ENCODE assay signal across 28 cellular contexts in genomic region chr3:134323966-134324962, GRCh38. TPM values are rescaled to one million over a fixed set of nuclear protein-coding genes. Genes with fewer than 3 reads are reported as not detected.
DNase-seq lines count a peak whose midpoint lies in the region; ATAC-seq, FAIRE-seq and TF ChIP-seq lines count a peak whose summit lies in the region.
"Had no signal": no experiment of that assay in that cellular context is flagged by ENCODE, and none has a peak within 500 bp of the region (broad histone marks: within the 10 kb centered on the region; RNA-seq: fewer than 3 reads in every experiment).

No MANE protein-coding gene starts in this region.

- H3K27me3 ChIP-seq in Caco-2 (replicated peaks; ENCODE audit: control insufficient read depth, insufficient read depth, low read length) (no peaks in the 10 kb centered on the region), PC-9 (ENCODE audit: insufficient read depth, low read depth) (no peaks in the 10 kb centered on the region), Karpas-422 (ENCODE audit: low read length) (no peaks in the 10 kb centered on the region), upper lobe of left lung (no peaks in the 10 kb centered on the region)
- H3K27me3 ChIP-seq: esophagus muscularis mucosa, heart right ventricle, thyroid gland had no signal

- CTCF ChIA-PET in Caco-2 (lab: Charles Lee): no interaction called here
- CTCF ChIA-PET in PC-9 (lab: Charles Lee): no interaction called here

- H2AFZ ChIP-seq in PC-9 (no peak overlapping the region), Karpas-422 (ENCODE audit: low read length) (no peak overlapping the region)

- no peaks in the 10 kb centered on the region for H3K27me3 Mint-ChIP-seq in Caco-2 (ENCODE audit: insufficient read depth, unreplicated experiment)

- H3F3A ChIP-seq in PC-9 (ENCODE audit: insufficient read depth, low read depth): peaks cover 64% of the 10 kb centered on the region

- POLR2A ChIA-PET in Caco-2 (lab: Charles Lee): no interaction called here
- POLR2A ChIA-PET in PC-9 (lab: Charles Lee; ENCODE audit: unreplicated experiment): interaction anchor here (0.5 kb wide), 2 partner anchors 9 to 13 kb away, joined by 7 to 15 read pairs; no protein-coding TSS in a partner anchor

- peak overlapping the region; percentile 69 for H3K4me2 ChIP-seq in PC-9
- no peak overlapping the region for H3K4me2 ChIP-seq in Karpas-422 (ENCODE audit: low read depth, low read length, poor library complexity, severe bottlenecking)

- H3K9me2 ChIP-seq in PC-9 (ENCODE audit: insufficient read depth): no peaks in the 10 kb centered on the region
- H3K9me2 ChIP-seq in Karpas-422 (replicated peaks; ENCODE audit: insufficient read depth, low read length): no peaks in the 10 kb centered on the region

- no peak for ATAC-seq in upper lobe of left lung (ENCODE audit: low FRiP score in 2 of 2)
- ATAC-seq: activated CD4-positive, alpha-beta T cell treated with anti-CD3 and anti-CD28 coated beads for 36 hours; activated T-cell treated with anti-CD3 and anti-CD28 coated beads, Interleukin-2, amount 50 U/mL, for 72 hours; heart right ventricle; SK-N-SH treated with all-trans-retinoic acid at 6 μM for 48 hours; stimulated activated naive CD8-positive, alpha-beta T cell treated with anti-CD3 and anti-CD28 coated beads, Interleukin-15, amount 100 ng/mL, for 72 hours had no signal

- TF ChIP-seq CTCF in Caco-2 (IDR thresholded peaks at IDR 0.05; ENCODE audit: insufficient read depth in 1 of 2, low read depth in 1 of 2, low read length in 1 of 2, severe bottlenecking in 1 of 2, unreplicated experiment in 1 of 2) (no peak), PC-9 (conservative IDR thresholded peaks at IDR 0.05) (no peak), upper lobe of left lung (IDR thresholded peaks at IDR 0.05) (no peak)

- H3K9me3 ChIP-seq in Caco-2 (no peaks in the 10 kb centered on the region), PC-9 (ENCODE audit: insufficient read depth, low read depth) (no peaks in the 10 kb centered on the region), Karpas-422 (ENCODE audit: low read length) (no peaks in the 10 kb centered on the region), upper lobe of left lung (no peaks in the 10 kb centered on the region)
- H3K9me3 ChIP-seq: esophagus muscularis mucosa, heart right ventricle, neutrophil, prostate gland, thyroid gland had no signal

- peak in 1 of 2 experiments; percentile 26 for DNase-seq in Caco-2
- DNase-seq in PC-9: peak in 1 of 2 experiments; percentile 66
- no peak for DNase-seq in epithelial cell of prostate (ENCODE audit: low read depth, low spot score)
- DNase-seq in posterior vena cava (ENCODE audit: low spot score): peak; percentile 57
- no peak for DNase-seq in HTR-8/SVneo (ENCODE audit: insufficient read length, low spot score)
- no peak for DNase-seq in stimulated activated CD4-positive, alpha-beta T cell treated with anti-CD3 and anti-CD28 coated beads, Interleukin-4, amount 100 ng/mL, for 4 hours
- DNase-seq in Karpas-422: no peak
- no peak for DNase-seq in upper lobe of left lung
- DNase-seq: activated CD4-positive, alpha-beta T cell treated with anti-CD3 and anti-CD28 coated beads for 36 hours; activated naive CD4-positive, alpha-beta T cell treated with anti-CD3 and anti-CD28 coated beads, Interleukin-2, amount 10 ng/mL, durations not matched to agents 7 days and 5 days; activated T-cell treated with anti-CD3 and anti-CD28 coated beads, Interleukin-2, amount 50 U/mL, for 72 hours; DMS53; foreskin melanocyte; GF-D8; H7; heart right ventricle; NCI-H1436; NCI-H446; NCI-H82; stimulated activated naive CD8-positive, alpha-beta T cell treated with anti-CD3 and anti-CD28 coated beads, Interleukin-15, amount 100 ng/mL, for 72 hours; thyroid gland had no signal

- H3K36me3 Mint-ChIP-seq in Caco-2 (ENCODE audit: insufficient read depth, unreplicated experiment): peaks cover 9% of the 10 kb centered on the region
- H3K36me3 Mint-ChIP-seq: activated naive CD4-positive, alpha-beta T cell treated with anti-CD3 and anti-CD28 coated beads, Interleukin-2, amount 10 ng/mL, durations not matched to agents 7 days and 5 days had no signal

- intact Hi-C loops in Caco-2 (cut with micrococcal nuclease; ENCODE audit: unreplicated experiment): no loop called here
- intact Hi-C loops in PC-9 (cut with micrococcal nuclease; ENCODE audit: unreplicated experiment): no loop called here
- intact Hi-C loops in posterior vena cava (cut with DNase I): no loop called here

- BruUV-seq in Caco-2 (replicated peaks; lab: Mats Ljungman, UMichigan) (no TSS peak), PC-9 (replicated peaks; lab: Mats Ljungman, UMichigan) (no TSS peak)

- H3K27ac Mint-ChIP-seq in Caco-2 (ENCODE audit: unreplicated experiment): peak overlapping the region; percentile 95
- H3K27ac Mint-ChIP-seq: activated CD4-positive, alpha-beta T cell treated with anti-CD3 and anti-CD28 coated beads for 36 hours; activated naive CD4-positive, alpha-beta T cell treated with anti-CD3 and anti-CD28 coated beads, Interleukin-2, amount 10 ng/mL, durations not matched to agents 7 days and 5 days; activated T-cell treated with anti-CD3 and anti-CD28 coated beads, Interleukin-2, amount 50 U/mL, for 72 hours had no signal

- 82 to 93% methylated on average over 10 of the region's 10 CpGs for WGBS in upper lobe of left lung, 2 donors

- H3K4me3 ChIP-seq in Caco-2 (ENCODE audit: low read depth, low read length) (no peak overlapping the region), PC-9 (no peak overlapping the region), Karpas-422 (ENCODE audit: low read length) (no peak overlapping the region), upper lobe of left lung (no peak overlapping the region)
- H3K4me3 ChIP-seq: coronary artery, esophagus muscularis mucosa, heart right ventricle, lung, prostate gland, thyroid gland had no signal

- H3K9me3 Mint-ChIP-seq in Caco-2 (ENCODE audit: unreplicated experiment): no peaks in the 10 kb centered on the region
- H3K9me3 Mint-ChIP-seq: activated naive CD4-positive, alpha-beta T cell treated with anti-CD3 and anti-CD28 coated beads, Interleukin-2, amount 10 ng/mL, durations not matched to agents 7 days and 5 days; activated T-cell treated with anti-CD3 and anti-CD28 coated beads, Interleukin-2, amount 50 U/mL, for 72 hours; stimulated activated naive CD8-positive, alpha-beta T cell treated with anti-CD3 and anti-CD28 coated beads, Interleukin-15, amount 100 ng/mL, for 72 hours had no signal

- TF ChIP-seq EP300 in upper lobe of left lung (IDR thresholded peaks at IDR 0.05): no peak

- no peaks in the 10 kb centered on the region for H4K20me1 ChIP-seq in PC-9 (ENCODE audit: insufficient read depth)
- H4K20me1 ChIP-seq in Karpas-422 (ENCODE audit: insufficient read depth, low read depth, low read length): no peaks in the 10 kb centered on the region

- no peak for FAIRE-seq in HTR-8/SVneo (lab: Jason Lieb, UNC)

- H3K36me3 ChIP-seq in Caco-2 (ENCODE audit: control insufficient read depth, insufficient read depth, low read length) (no peaks in the 10 kb centered on the region), PC-9 (ENCODE audit: low read depth) (no peaks in the 10 kb centered on the region), Karpas-422 (ENCODE audit: insufficient read depth, low read length) (no peaks in the 10 kb centered on the region), upper lobe of left lung (no peaks in the 10 kb centered on the region)
- H3K36me3 ChIP-seq: esophagus muscularis mucosa, heart right ventricle, neutrophil, prostate gland, thyroid gland had no signal

- peaks cover 44% of the 10 kb centered on the region for H3K4me1 Mint-ChIP-seq in Caco-2 (ENCODE audit: low read depth, unreplicated experiment)
- H3K4me1 Mint-ChIP-seq: activated CD4-positive, alpha-beta T cell treated with anti-CD3 and anti-CD28 coated beads for 36 hours; activated naive CD4-positive, alpha-beta T cell treated with anti-CD3 and anti-CD28 coated beads, Interleukin-2, amount 10 ng/mL, durations not matched to agents 7 days and 5 days; stimulated activated naive CD8-positive, alpha-beta T cell treated with anti-CD3 and anti-CD28 coated beads, Interleukin-15, amount 100 ng/mL, for 72 hours had no signal

- H3K4me1 ChIP-seq in Caco-2: peaks cover 48% of the 10 kb centered on the region
- H3K4me1 ChIP-seq in PC-9 (replicated peaks; ENCODE audit: insufficient read depth): peaks cover 87% of the 10 kb centered on the region
- H3K4me1 ChIP-seq in Karpas-422 (ENCODE audit: low read length): no peaks in the 10 kb centered on the region
- H3K4me1 ChIP-seq in upper lobe of left lung: peaks cover 26 to 30% (median 28%) of the 10 kb centered on the region in 4 donors

- peak overlapping the region; percentile 97 for H3K27ac ChIP-seq in PC-9
- peak overlapping the region; percentile 100 for H3K27ac ChIP-seq in epithelial cell of prostate
- no peak overlapping the region for H3K27ac ChIP-seq in Karpas-422 (ENCODE audit: low read length)
- H3K27ac ChIP-seq in upper lobe of left lung: no peak overlapping the region
- H3K27ac ChIP-seq: neutrophil, prostate gland had no signal

- H3K4me3 Mint-ChIP-seq in Caco-2 (ENCODE audit: unreplicated experiment): no peak overlapping the region
- H3K4me3 Mint-ChIP-seq: activated CD4-positive, alpha-beta T cell treated with anti-CD3 and anti-CD28 coated beads for 36 hours; activated naive CD4-positive, alpha-beta T cell treated with anti-CD3 and anti-CD28 coated beads, Interleukin-2, amount 10 ng/mL, durations not matched to agents 7 days and 5 days; activated T-cell treated with anti-CD3 and anti-CD28 coated beads, Interleukin-2, amount 50 U/mL, for 72 hours; stimulated activated naive CD8-positive, alpha-beta T cell treated with anti-CD3 and anti-CD28 coated beads, Interleukin-15, amount 100 ng/mL, for 72 hours had no signal

- peaks cover 13% of the 10 kb centered on the region; the same call in 1 of the 2 replicates for H3K79me2 ChIP-seq in PC-9 (ENCODE audit: low read depth)
- H3K79me2 ChIP-seq in Karpas-422 (ENCODE audit: low read length): no peaks in the 10 kb centered on the region

- no peak overlapping the region for H3K9ac ChIP-seq in Karpas-422 (ENCODE audit: low read length)

- no peak for TF ChIP-seq POLR2A in upper lobe of left lung (IDR thresholded peaks at IDR 0.05)

RNA-seq across cellular contexts. Expression of gene AMOTL2, which starts 50.0 kb away (rescaled TPM):
- total RNA-seq in Caco-2 (2022) (220 and 271 TPM in 2 replicates), PC-9 (2021) (147 and 221 TPM in 2 replicates), posterior vena cava (10 to 100 TPM; 49.9 to 56.5 TPM), upper lobe of left lung (100 to 1,000 TPM in 5 of 6 donors, 10 to 100 TPM in 1; 73.3 to 179 (median 132) TPM)
- total RNA-seq in Karpas-422 (2014; rRNA removed; shearing (Covaris generic); ENCODE audit: low replicate concordance): not detected in 2 replicates
- total RNA-seq: T-helper 2 cell treated with Interferon-gamma antibody and Interleukin-4, amounts not matched to agents 100 ng/mL and 5 ng/mL, for 36 hours had no signal

Comparison
In these comparisons a context has a peak if more than half of its experiments do, and no peak if none do; other contexts are left out.
1. H3K27ac ChIP-seq: peak in PC-9 (single experiment) and epithelial cell of prostate (single experiment); none in Karpas-422 (single experiment) and upper lobe of left lung (0 of 4).
2. RNA of gene AMOTL2, which starts 50.0 kb away (total RNA-seq): 220 to 271 TPM in Caco-2, 147 to 221 TPM in PC-9, 73.3 to 179 TPM in upper lobe of left lung and 49.9 to 56.5 TPM in posterior vena cava; not detected in Karpas-422; every median in the first group is over 10 times any median in the second.